In the genomic region with DNA sequence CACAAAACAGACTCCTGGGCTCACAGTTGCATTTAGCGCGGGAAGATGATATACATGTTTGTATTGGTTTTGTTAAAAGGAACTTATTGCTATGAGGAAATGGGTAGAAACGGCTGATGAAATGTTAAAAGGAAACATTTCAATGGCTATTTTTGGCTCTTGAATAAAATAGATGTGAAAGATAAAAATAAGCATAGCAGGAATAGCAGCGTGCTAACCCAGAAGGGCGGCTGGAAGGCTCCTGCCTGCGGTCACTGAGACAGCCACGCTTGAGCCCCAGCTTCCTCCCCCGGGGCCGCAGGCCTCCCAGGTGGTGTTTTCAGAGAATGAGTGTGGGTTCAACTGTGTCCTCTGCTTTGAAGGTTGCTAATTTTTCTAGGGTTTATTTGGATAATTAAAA, we compare ENCODE assay signal across 9 cellular contexts. TPM values are rescaled to one million over a fixed set of nuclear protein-coding genes. Genes with fewer than 3 reads are reported as not detected.
A peak's percentile ranks its signal among the peaks of the same experiment; 100 is the strongest.
DNase-seq lines count a peak whose midpoint lies in the region; ATAC-seq and TF ChIP-seq lines count a peak whose summit lies in the region.
"Had no signal": no experiment of that assay in that cellular context is flagged by ENCODE, and none has a peak within 500 bp of the region (broad histone marks: within the 10 kb centered on the region; RNA-seq: fewer than 3 reads in every experiment).

No MANE protein-coding gene starts in this region.

- peaks cover 3% of the 10 kb centered on the region for H3K36me3 Mint-ChIP-seq in IgD-negative memory B cell

- no peak for TF ChIP-seq CTCF in esophagus squamous epithelium (IDR thresholded peaks at IDR 0.05)

- peaks cover 0 to 26% (median 0%) of the 10 kb centered on the region in 3 donors for H3K4me1 ChIP-seq in esophagus squamous epithelium

- peak; percentile 81 for DNase-seq in hepatic stellate cell (ENCODE audit: low spot score)
- no peak for DNase-seq in esophagus squamous epithelium (lab: John Stamatoyannopoulos, UW)
- DNase-seq in caudate nucleus (lab: John Stamatoyannopoulos, UW): no peak
- no peak for DNase-seq in NCI-H2227 treated with DMSO at 0.1 percent for 48 hours (lab: John Stamatoyannopoulos, UW)

- peak overlapping the region; percentile 3 to 87 (median 40) for H3K4me3 Mint-ChIP-seq in IgD-negative memory B cell

- peak overlapping the region in 1 of 4 donors; percentile 33 for H3K27ac ChIP-seq in esophagus squamous epithelium
- no peak overlapping the region for H3K27ac ChIP-seq in caudate nucleus (ENCODE audit: low read depth, low read length)

- H3K4me1 Mint-ChIP-seq in IgD-negative memory B cell: peaks cover 33 to 44% (median 41%) of the 10 kb centered on the region in 3 donors

- H3K27ac Mint-ChIP-seq in IgD-negative memory B cell: peak overlapping the region in 2 of 3 donors; percentile 54 to 57

- intact Hi-C loops in esophagus squamous epithelium (cut with DNase I): loop anchor here (10.0 kb wide), 1 partner anchor 227 kb away; no protein-coding TSS in a partner anchor

- no peaks in the 10 kb centered on the region for H3K9me3 ChIP-seq in esophagus squamous epithelium

- no peaks in the 10 kb centered on the region for H3K27me3 ChIP-seq in esophagus squamous epithelium

- H3K4me3 ChIP-seq in esophagus squamous epithelium: no peak overlapping the region
- H3K4me3 ChIP-seq: K562 had no signal

- 62 to 63% methylated on average over 9 of the region's 9 CpGs for WGBS in esophagus squamous epithelium, 2 donors

- H3K27me3 Mint-ChIP-seq in IgD-negative memory B cell: no peaks in the 10 kb centered on the region

- ATAC-seq in GM18519 (IDR thresholded peaks at IDR 0.05; ENCODE audit: low FRiP score, unreplicated experiment) (peak; percentile 59), GM21737 (IDR thresholded peaks at IDR 0.05; ENCODE audit: unreplicated experiment) (peak; percentile 79), GM19455 (IDR thresholded peaks at IDR 0.05; ENCODE audit: unreplicated experiment) (no peak)
- ATAC-seq: K562 had no signal

- H3K36me3 ChIP-seq in esophagus squamous epithelium: peaks cover 0 to 59% (median 0%) of the 10 kb centered on the region in 3 donors

- H3K9me3 Mint-ChIP-seq in IgD-negative memory B cell: peaks cover 0 to 4% (median 1%) of the 10 kb centered on the region in 3 donors

- TF ChIP-seq POLR2A in esophagus squamous epithelium (IDR thresholded peaks at IDR 0.05): no peak

RNA-seq across cellular contexts. Expression of a gene that starts 35.0 kb away (rescaled TPM):
- polyA plus RNA-seq in IgD-negative memory B cell: 5.1 TPM
- total RNA-seq in esophagus squamous epithelium: 1 to 10 TPM in 1 of 4 donors, under 1 TPM in 3; 0.04 to 3.1 (median 0.53) TPM
